8 cellular contexts compared by ENCODE assay signal in the genomic region with DNA sequence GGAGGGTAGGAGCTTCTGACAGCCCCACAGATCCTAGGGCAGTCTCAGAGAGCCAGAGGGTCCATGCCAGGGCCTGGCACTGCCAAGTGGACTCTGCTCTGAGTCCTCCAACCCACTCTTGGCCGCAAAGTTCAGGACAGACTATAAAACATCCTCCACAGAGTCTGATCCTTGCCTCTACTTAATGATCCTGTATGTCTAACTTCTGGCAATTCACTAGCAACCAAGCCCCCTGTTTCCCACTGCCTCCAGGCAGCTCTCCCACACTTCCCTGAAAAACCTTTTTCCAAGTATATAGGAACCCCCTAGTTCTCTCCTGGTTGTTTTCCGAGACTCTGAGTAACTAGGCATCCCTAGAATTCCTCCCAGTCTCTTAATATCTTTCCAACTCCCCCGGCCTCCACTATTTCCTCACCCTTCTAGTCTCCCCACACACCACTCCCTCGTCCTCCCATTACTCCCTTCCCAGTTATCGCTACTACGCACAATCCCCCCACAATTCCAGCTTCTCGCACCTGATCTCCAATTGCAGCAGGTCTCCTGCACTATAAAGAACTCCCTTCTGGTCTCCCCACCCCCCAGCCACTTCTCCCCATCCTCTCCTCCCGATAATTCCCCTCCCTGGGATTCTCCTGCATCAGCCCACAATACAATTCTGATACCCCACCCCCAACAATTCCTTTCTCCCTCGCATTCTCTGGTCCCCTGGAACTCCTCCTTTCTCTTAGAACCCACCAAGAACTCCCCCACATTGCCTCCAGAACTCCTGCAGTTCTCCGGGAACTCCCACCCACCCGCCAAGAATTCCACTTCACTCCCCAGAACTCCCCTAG. TPM values are rescaled to one million over a fixed set of nuclear protein-coding genes. Genes with fewer than 3 reads are reported as not detected.
A peak's percentile ranks its signal among the peaks of the same experiment; 100 is the strongest.
DNase-seq lines count a peak whose midpoint lies in the region; ATAC-seq and TF ChIP-seq lines count a peak whose summit lies in the region.

No MANE protein-coding gene starts in this region.

- in situ Hi-C loops in mammary epithelial cell (cut with MboI; ENCODE audit: low sequenced_read_pairs in 2 of 2) = no loop called here

- H3K27ac ChIP-seq in mammary epithelial cell (ENCODE audit: insufficient read depth, low read depth, low read length) (peak overlapping the region; percentile 53), vagina (peak overlapping the region; percentile 27)

- H3K9me3 ChIP-seq in mammary epithelial cell (replicated peaks; ENCODE audit: insufficient read depth, low read length) (no peaks in the 10 kb centered on the region), vagina (no peaks in the 10 kb centered on the region)

- intact Hi-C loops in mammary epithelial cell (cut with micrococcal nuclease) (loop anchor here (1.0 to 2.0 kb wide), 2 partner anchors 15 to 62 kb away; no protein-coding TSS in a partner anchor), vagina (cut with DNase I) (loop anchor here (10.0 kb wide), 1 partner anchor 150 kb away; no protein-coding TSS in a partner anchor)

- ATAC-seq in stimulated activated naive CD8-positive, alpha-beta T cell treated with anti-CD3 and anti-CD28 coated beads, Interleukin-15, Interleukin-2, amounts not matched to agents 100 U/mL and 50 U/mL, for 24 hours = no peak
- no peak for ATAC-seq in HG03139 (IDR thresholded peaks at IDR 0.05; ENCODE audit: unreplicated experiment)
- ATAC-seq in GM21619 (IDR thresholded peaks at IDR 0.05; ENCODE audit: unreplicated experiment) = no peak

- TF ChIP-seq POLR2A in vagina (IDR thresholded peaks at IDR 0.05) = no peak

- peaks cover 5% of the 10 kb centered on the region for H3K4me1 Mint-ChIP-seq in stimulated activated naive CD8-positive, alpha-beta T cell treated with anti-CD3 and anti-CD28 coated beads, Interleukin-15, Interleukin-2, amounts not matched to agents 100 ng/mL and 50 ng/mL, for 24 hours (ENCODE audit: low read depth)

- no peaks in the 10 kb centered on the region for H3K27me3 ChIP-seq in mammary epithelial cell (ENCODE audit: insufficient read depth, low read length)
- no peaks in the 10 kb centered on the region for H3K27me3 ChIP-seq in vagina

- WGBS in mammary epithelial cell (ENCODE audit: low coverage, missing lambda C conversion rate) = 4% methylated on average over 3 of the region's 11 CpGs

- H3K79me2 ChIP-seq in mammary epithelial cell (ENCODE audit: insufficient read depth, low read length) = no peaks in the 10 kb centered on the region

- peaks cover 33% of the 10 kb centered on the region for H3K4me1 ChIP-seq in mammary epithelial cell (ENCODE audit: insufficient read depth, low read length)
- H3K4me1 ChIP-seq in vagina = peaks cover 36% of the 10 kb centered on the region

- peak overlapping the region; percentile 59 for H3K4me3 Mint-ChIP-seq in stimulated activated naive CD8-positive, alpha-beta T cell treated with anti-CD3 and anti-CD28 coated beads, Interleukin-15, Interleukin-2, amounts not matched to agents 100 ng/mL and 50 ng/mL, for 24 hours

- peaks cover 22% of the 10 kb centered on the region for H3K27me3 Mint-ChIP-seq in stimulated activated naive CD8-positive, alpha-beta T cell treated with anti-CD3 and anti-CD28 coated beads, Interleukin-15, Interleukin-2, amounts not matched to agents 100 ng/mL and 50 ng/mL, for 24 hours

- CTCF ChIA-PET in mammary epithelial cell (lab: Charles Lee; ENCODE audit: low non-redundant PET) = no interaction called here

- peak overlapping the region; percentile 47 to 72 (median 65) for H3K4me3 ChIP-seq in mammary epithelial cell (replicated peaks in 1 of 3; ENCODE audit: insufficient read depth in 1 of 3, low read depth in 2 of 3, low read length in 3 of 3)
- peak overlapping the region; percentile 38 to 56 for H3K4me3 ChIP-seq in vagina

- peak overlapping the region; percentile 41 for H3K9ac ChIP-seq in mammary epithelial cell (ENCODE audit: insufficient read depth, low read length)

- TSS peak; percentile 83 for BruUV-seq in mammary epithelial cell (replicated peaks; lab: Mats Ljungman, UMichigan)

- no peaks in the 10 kb centered on the region for H3K36me3 Mint-ChIP-seq in stimulated activated naive CD8-positive, alpha-beta T cell treated with anti-CD3 and anti-CD28 coated beads, Interleukin-15, Interleukin-2, amounts not matched to agents 100 ng/mL and 50 ng/mL, for 24 hours (ENCODE audit: low read depth)

- H3K27ac Mint-ChIP-seq in stimulated activated naive CD8-positive, alpha-beta T cell treated with anti-CD3 and anti-CD28 coated beads, Interleukin-15, Interleukin-2, amounts not matched to agents 100 ng/mL and 50 ng/mL, for 24 hours = peak overlapping the region; percentile 77

- H3K4me2 ChIP-seq in mammary epithelial cell (ENCODE audit: insufficient read depth, low read depth, low read length) = peak overlapping the region; percentile 93

- no peaks in the 10 kb centered on the region for H3K36me3 ChIP-seq in mammary epithelial cell (ENCODE audit: insufficient read depth, low read length)
- no peaks in the 10 kb centered on the region for H3K36me3 ChIP-seq in vagina

- dilution Hi-C loops in mammary epithelial cell (cut with HindIII; ENCODE audit: low sequenced_read_pairs) = loop anchor here (5.0 to 25.0 kb wide), 3 partner anchors 42 to 267 kb away; partner anchors contain the start of gene PEA15

- DNase-seq in stimulated activated naive CD8-positive, alpha-beta T cell treated with anti-CD3 and anti-CD28 coated beads, Interleukin-15, Interleukin-2, amounts not matched to agents 100 U/mL and 50 U/mL, for 24 hours = no peak
- DNase-seq in mammary epithelial cell (no peak), mesenteric fat pad (ENCODE audit: low spot score) (peak; percentile 51), vagina (ENCODE audit: extremely low spot score in 2 of 2) (no peak), amygdala (lab: John Stamatoyannopoulos, UW) (no peak)

- H3K9me3 Mint-ChIP-seq in stimulated activated naive CD8-positive, alpha-beta T cell treated with anti-CD3 and anti-CD28 coated beads, Interleukin-15, Interleukin-2, amounts not matched to agents 100 ng/mL and 50 ng/mL, for 24 hours = no peaks in the 10 kb centered on the region

- no peak for TF ChIP-seq CTCF in mammary epithelial cell (conservative IDR thresholded peaks at IDR 0.05 in 1 of 2, IDR thresholded peaks at IDR 0.05 in 1 of 2; ENCODE audit: extremely low read depth in 1 of 2, insufficient read depth in 1 of 2, low read depth in 1 of 2, low read length in 2 of 2)
- TF ChIP-seq CTCF in vagina (IDR thresholded peaks at IDR 0.05) = no peak

- H2AFZ ChIP-seq in mammary epithelial cell (ENCODE audit: low read depth, low read length) = peak overlapping the region; percentile 91

- no peaks in the 10 kb centered on the region for H4K20me1 ChIP-seq in mammary epithelial cell (ENCODE audit: insufficient read depth, low read length)

RNA-seq across cellular contexts. Expression of gene IGSF9, which starts 0.6 kb away (rescaled TPM):
- total RNA-seq in mammary epithelial cell (10 to 100 TPM in 1 of 2 donors, 1 to 10 TPM in 1; 1.2 to 21.9 TPM), mesenteric fat pad (0.13 TPM), vagina (5.6 TPM)
- polyA plus RNA-seq in mammary epithelial cell = 8.3 TPM
- 19.1 TPM for polyA minus RNA-seq in mammary epithelial cell

RNA-seq across cellular contexts. Expression of gene SLAMF9, which starts 9.2 kb away (rescaled TPM):
- not detected for total RNA-seq in mammary epithelial cell
- polyA plus RNA-seq in mammary epithelial cell = 0.15 TPM
- polyA minus RNA-seq in mammary epithelial cell = not detected
- not detected for total RNA-seq in mesenteric fat pad
- total RNA-seq in vagina = not detected

RNA-seq across cellular contexts. Expression of gene TAGLN2, which starts 19.5 kb away (rescaled TPM):
- total RNA-seq in mammary epithelial cell = 100 to 1,000 TPM; 178 to 454 TPM
- polyA plus RNA-seq in mammary epithelial cell = 748 TPM
- polyA minus RNA-seq in mammary epithelial cell = 594 TPM
- 314 TPM for total RNA-seq in mesenteric fat pad
- 290 TPM for total RNA-seq in vagina

RNA-seq across cellular contexts. Expression of gene CFAP45, which starts 44.9 kb away (rescaled TPM):
- total RNA-seq in mammary epithelial cell (under 1 TPM in 1 of 2 donors, not detected in 1; 0.82 TPM), mesenteric fat pad (0.64 TPM), vagina (not detected)
- 0.36 TPM for polyA plus RNA-seq in mammary epithelial cell
- not detected for polyA minus RNA-seq in mammary epithelial cell
